Comparison of ENCODE assay signal across 32 cellular contexts in genomic region chr6:43823390-43823789, GRCh38. TPM values are rescaled to one million over a fixed set of nuclear protein-coding genes. Genes with fewer than 3 reads are reported as not detected.
"Had no signal": no experiment of that assay in that cellular context is flagged by ENCODE, and none has a peak within 500 bp of the region (broad histone marks: within the 10 kb centered on the region; RNA-seq: fewer than 3 reads in every experiment).

No MANE protein-coding gene starts in this region.

- H3K79me2 ChIP-seq: parathyroid adenoma had no signal

- ATAC-seq: activated CD4-positive, CD25-positive, alpha-beta regulatory T cell treated with anti-CD3 and anti-CD28 coated beads, Interleukin-2, amount 50 U/mL, for 24 hours; effector memory CD8-positive, alpha-beta T cell; naive thymus-derived CD8-positive, alpha-beta T cell; T-helper 17 cell had no signal

- H3K27me3 ChIP-seq: ascending aorta, dorsolateral prefrontal cortex, right atrium auricular region, spleen, testis, uterus had no signal

- H3K9ac ChIP-seq: parathyroid adenoma had no signal

- H3K4me3 Mint-ChIP-seq: activated naive CD4-positive, alpha-beta T cell treated with anti-CD3 and anti-CD28 coated beads, Interleukin-2, amount 10 ng/mL, durations not matched to agents 7 days and 5 days; activated naive CD8-positive, alpha-beta T cell treated with anti-CD3 and anti-CD28 coated beads, Interleukin-2, amount 10 ng/mL, durations not matched to agents 7 days and 5 days; effector memory CD8-positive, alpha-beta T cell; immature natural killer cell; mesothelial cell of epicardium; naive thymus-derived CD8-positive, alpha-beta T cell; neural crest cell; T-helper 17 cell had no signal

- H3K36me3 ChIP-seq: ascending aorta, brain microvascular endothelial cell, left lung, right atrium auricular region, spleen, uterus, WERI-Rb-1 had no signal

- H3K36me3 Mint-ChIP-seq: activated naive CD4-positive, alpha-beta T cell treated with anti-CD3 and anti-CD28 coated beads, Interleukin-2, amount 10 ng/mL, durations not matched to agents 7 days and 5 days; activated naive CD8-positive, alpha-beta T cell treated with anti-CD3 and anti-CD28 coated beads, Interleukin-2, amount 10 ng/mL, durations not matched to agents 7 days and 5 days; immature natural killer cell; mesothelial cell of epicardium; naive thymus-derived CD8-positive, alpha-beta T cell; type B pancreatic cell had no signal

- H3K4me1 ChIP-seq: ascending aorta, right atrium auricular region, testis, uterus had no signal

- H2AFZ ChIP-seq: parathyroid adenoma had no signal

- DNase-seq: activated CD4-positive, alpha-beta T cell treated with anti-CD3 and anti-CD28 coated beads for 48 hours; activated CD4-positive, alpha-beta T cell treated with anti-CD3 and anti-CD28 coated beads, Interleukin-2, amount 50 U/mL, for 48 hours; activated CD8-positive, alpha-beta memory T cell treated with anti-CD3 and anti-CD28 coated beads, Interleukin-2, amount 50 U/mL, for 4 hours; activated gamma-delta T cell; activated naive CD4-positive, alpha-beta T cell treated with anti-CD3 and anti-CD28 coated beads, Interleukin-2, amount 10 ng/mL, durations not matched to agents 7 days and 5 days; activated naive CD8-positive, alpha-beta T cell treated with anti-CD3 and anti-CD28 coated beads, Interleukin-2, amount 10 ng/mL, durations not matched to agents 7 days and 5 days; activated T-cell treated with anti-CD3 and anti-CD28 coated beads, Interleukin-2, amount 50 U/mL, for 1 hour; brain microvascular endothelial cell; dorsolateral prefrontal cortex; effector memory CD8-positive, alpha-beta T cell; erythroblast; head of caudate nucleus; hypothalamus; immature natural killer cell; naive thymus-derived CD8-positive, alpha-beta T cell; nucleus accumbens; spleen; stimulated activated naive CD4-positive, alpha-beta T cell; T-helper 17 cell; T1000; testis; uterus; WERI-Rb-1 had no signal

- H3K27ac Mint-ChIP-seq: activated naive CD4-positive, alpha-beta T cell treated with anti-CD3 and anti-CD28 coated beads, Interleukin-2, amount 10 ng/mL, durations not matched to agents 7 days and 5 days; activated naive CD8-positive, alpha-beta T cell treated with anti-CD3 and anti-CD28 coated beads, Interleukin-2, amount 10 ng/mL, durations not matched to agents 7 days and 5 days; effector memory CD8-positive, alpha-beta T cell; mesothelial cell of epicardium; naive thymus-derived CD8-positive, alpha-beta T cell; T-helper 17 cell had no signal

- H3K4me3 ChIP-seq: ascending aorta, coronary artery, dorsolateral prefrontal cortex, left lung, right atrium auricular region, spleen, testis, uterus had no signal

- H3K9me3 ChIP-seq: ascending aorta, left lung, right atrium auricular region, spleen, testis, uterus had no signal

- H3K4me1 Mint-ChIP-seq: neural crest cell had no signal

- H3K9me3 Mint-ChIP-seq: activated naive CD4-positive, alpha-beta T cell treated with anti-CD3 and anti-CD28 coated beads, Interleukin-2, amount 10 ng/mL, durations not matched to agents 7 days and 5 days; activated naive CD8-positive, alpha-beta T cell treated with anti-CD3 and anti-CD28 coated beads, Interleukin-2, amount 10 ng/mL, durations not matched to agents 7 days and 5 days; effector memory CD8-positive, alpha-beta T cell; immature natural killer cell; mesothelial cell of epicardium; naive thymus-derived CD8-positive, alpha-beta T cell; neural crest cell; type B pancreatic cell had no signal

- H3K27ac ChIP-seq: ascending aorta, brain microvascular endothelial cell, coronary artery, dorsolateral prefrontal cortex, parathyroid adenoma, right atrium auricular region, spleen, testis, uterus, WERI-Rb-1 had no signal

RNA-seq across cellular contexts. Expression of gene VEGFA, which starts 53.4 kb away (rescaled TPM):
- polyA plus RNA-seq: naive thymus-derived CD8-positive, alpha-beta T cell had no signal
